ENCODE assay signal across 8 cellular contexts in genomic region chr19:57279418-57280164, GRCh38. TPM values are rescaled to one million over a fixed set of nuclear protein-coding genes. Genes with fewer than 3 reads are reported as not detected.
DNase-seq lines count a peak whose midpoint lies in the region; ATAC-seq, FAIRE-seq and TF ChIP-seq lines count a peak whose summit lies in the region.

No MANE protein-coding gene starts in this region.

- peaks cover 14% of the 10 kb centered on the region for H3K4me1 ChIP-seq in GM12878 (ENCODE audit: control insufficient read depth, insufficient read depth, low read length)

- H3K4me2 ChIP-seq in GM12878 (ENCODE audit: control insufficient read depth, insufficient read depth): peak overlapping the region; percentile 36

- no peaks in the 10 kb centered on the region for H3K9me3 ChIP-seq in GM12878 (replicated peaks; ENCODE audit: control insufficient read depth, insufficient read depth, low read length)

- peak overlapping the region; percentile 82 for H3K9ac ChIP-seq in GM12878 (ENCODE audit: control insufficient read depth, insufficient read depth, low read length)

- H4K20me1 ChIP-seq in GM12878 (ENCODE audit: control insufficient read depth, insufficient read depth): peaks cover 3% of the 10 kb centered on the region; the same call in 1 of the 2 replicates

- in situ Hi-C loops in GM12878 (cut with MboI): no loop called here

- TF ChIP-seq EP300 in GM12878 (IDR thresholded peaks at IDR 0.05; ENCODE audit: borderline replicate concordance in 1 of 2, control insufficient read depth in 1 of 2, low read depth in 2 of 2, low read length in 2 of 2): 0 out of 4 replicates have a peak, but pooled peaks of 1 of the 2 experiments have one; percentile 20

- no peaks in the 10 kb centered on the region for H3K27me3 ChIP-seq in GM12878 (replicated peaks in 1 of 2; ENCODE audit: control insufficient read depth in 2 of 2, insufficient read depth in 2 of 2, low read length in 1 of 2)

- peak; percentile 64 for DNase-seq in activated T-cell treated with anti-CD3 and anti-CD28 coated beads for 1 hour (ENCODE audit: low read depth)
- no peak for DNase-seq in activated T-cell treated with anti-CD3 and anti-CD28 coated beads, Interleukin-2, amount 50 U/mL, for 1 hour
- DNase-seq in NCI-H1694 (lab: John Stamatoyannopoulos, UW): peak; percentile 91
- peak; percentile 50 to 88 (median 70) for DNase-seq in T-helper 2 cell
- DNase-seq in GM12878 (ENCODE audit: low read depth, low spot score): peak; percentile 77
- DNase-seq in iPS DF 4.7 (ENCODE audit: extremely low read depth, low spot score): peak; percentile 80
- peak; percentile 92 for DNase-seq in sciatic nerve (ENCODE audit: low spot score)

- ATAC-seq in HG02885 (IDR thresholded peaks at IDR 0.05; ENCODE audit: poor library complexity, unreplicated experiment): peak; percentile 76
- peak; percentile 85 for ATAC-seq in GM12878
- peak; percentile 98 for ATAC-seq in sciatic nerve

- no peak for TF ChIP-seq POLR2A in GM12878 (IDR thresholded peaks at IDR 0.05; ENCODE audit: low read depth, low read length)

- CTCF ChIA-PET in GM12878 (lab: Yijun Ruan, JAX): interaction anchor here (0.7 kb wide), 1 partner anchor 71 kb away, joined by 3 read pairs; the partner anchor contains the start of gene ZNF304

- SMC1A ChIA-PET in GM12878 (lab: Charles Lee; ENCODE audit: uncharacterized antibody, unreplicated experiment): no interaction called here

- H2AFZ ChIP-seq in GM12878 (ENCODE audit: control insufficient read depth, low read depth, low read length): peak overlapping the region; percentile 33

- peak; percentile 23 to 77 (median 34); a peak in 4 of 6 replicates for TF ChIP-seq CTCF in GM12878 (IDR thresholded peaks at IDR 0.05 in 2 of 3, conservative IDR thresholded peaks at IDR 0.05 in 1 of 3; ENCODE audit: control insufficient read depth in 2 of 3, extremely low read depth in 1 of 3, insufficient read depth in 1 of 3, low read depth in 3 of 3, low read length in 3 of 3)

- peak overlapping the region; percentile 90 for H3K27ac ChIP-seq in GM12878 (ENCODE audit: control insufficient read depth, insufficient read depth)

- BruUV-seq in GM12878 (replicated peaks; lab: Mats Ljungman, UMichigan): TSS peak; percentile 83

- 1% methylated on average over 25 of the region's 25 CpGs for WGBS in GM12878 (ENCODE audit: insufficient coverage, insufficient replicate concordance, low lambda C conversion rate, missing lambda C conversion rate)

- FAIRE-seq in GM12878 (lab: Jason Lieb, UNC): peak; percentile 59

- H3K4me3 ChIP-seq in GM12878: peak overlapping the region; percentile 86

- TF ChIP-seq RAD21 in GM12878 (IDR thresholded peaks at IDR 0.05; ENCODE audit: insufficient read depth, low read depth, low read length): peak; percentile 55

- RAD21 ChIA-PET in GM12878 (lab: Charles Lee; ENCODE audit: unreplicated experiment): no interaction called here

- peaks cover 43% of the 10 kb centered on the region for H3K79me2 ChIP-seq in GM12878 (ENCODE audit: control insufficient read depth, insufficient read depth, low read length)

- H3K36me3 ChIP-seq in GM12878 (ENCODE audit: control insufficient read depth in 2 of 2, insufficient read depth in 2 of 2, low read length in 1 of 2): peaks cover 3 to 4% of the 10 kb centered on the region in 2 experiments; a peak in 2 of 4 replicates

- intact Hi-C loops in GM12878 (cut with micrococcal nuclease; ENCODE audit: unreplicated experiment): loop anchor here (1.0 kb wide), 3 partner anchors 39 to 88 kb away; partner anchors contain the start of genes TRAPPC2B, ZNF264, ZNF547 and ZNF805
- intact Hi-C loops in sciatic nerve (cut with DNase I): no loop called here

- POLR2A ChIA-PET in GM12878 (lab: Charles Lee): interaction anchor here (0.5 kb wide), 1 partner anchor 965 kb away, joined by 4 read pairs; the partner anchor contains the start of gene ZSCAN5A

RNA-seq across cellular contexts. Expression of gene ZNF460, which starts 0.7 kb away (rescaled TPM):
- total RNA-seq in GM12878 (2013; cell fraction: nucleolus; rRNA removed): 431 and 458 TPM in 2 replicates
- total RNA-seq in GM12878 (2014; rRNA removed) (34.4 and 37.5 TPM in 2 replicates), GM12878 (2014; rRNA removed; fragmentation: Illumina TruSeq; extraction: Trizol) (42.4 and 46.5 TPM in 2 replicates), GM12878 (2021) (41.7 and 43.0 TPM in 2 replicates), sciatic nerve (80.5 TPM)
- 3.1 TPM for polyA plus RNA-seq in GM12878 (2011; ENCODE audit: low read depth)
- polyA plus RNA-seq in GM12878 (2011; rRNA removed) (23.8 and 25.2 TPM in 2 replicates), GM12878 (2014; fragmentation: Illumina TruSeq; extraction: Trizol) (1.5 and 2.8 TPM in 2 replicates), GM12878 (2014; fragmentation: Nextera tagmentation; extraction: Ambion mirVana) (under 1 TPM; 0.15 to 0.58 TPM), GM12878 (2014; rRNA removed) (7.7 and 8.5 TPM in 2 replicates), GM12878 (2016; fragmentation: Nextera tagmentation; extraction: Ambion mirVana) (1 to 10 TPM; 8.0 to 8.9 TPM)
- 18.2 and 19.4 TPM in 2 replicates for polyA plus RNA-seq in GM12878 (2011; cell fraction: cytosol; rRNA removed)
- polyA plus RNA-seq in GM12878 (2011; cell fraction: nucleus; rRNA removed): 15.9 and 20.0 TPM in 2 replicates
- 3.0 TPM in 2 replicates for polyA plus RNA-seq in GM12878 (2012)
- polyA minus RNA-seq in GM12878 (2011; rRNA and poly(A)+ RNA removed): 238 and 280 TPM in 2 replicates
- polyA minus RNA-seq in GM12878 (2011; cell fraction: cytosol; rRNA and poly(A)+ RNA removed): 72.3 and 73.4 TPM in 2 replicates
- polyA minus RNA-seq in GM12878 (2011; cell fraction: nucleus; rRNA and poly(A)+ RNA removed): 77.2 and 85.8 TPM in 2 replicates

RNA-seq across cellular contexts. Expression of gene ZNF805, which starts 39.2 kb away (rescaled TPM):
- total RNA-seq in GM12878 (2013; cell fraction: nucleolus; rRNA removed): 33.7 and 33.9 TPM in 2 replicates
- total RNA-seq in GM12878 (2014; rRNA removed): 6.5 and 7.3 TPM in 2 replicates
- 8.9 and 9.4 TPM in 2 replicates for total RNA-seq in GM12878 (2014; rRNA removed; fragmentation: Illumina TruSeq; extraction: Trizol)
- 7.1 and 7.2 TPM in 2 replicates for total RNA-seq in GM12878 (2021)
- polyA plus RNA-seq in GM12878 (2011; ENCODE audit: low read depth): 2.7 TPM
- 5.0 and 5.3 TPM in 2 replicates for polyA plus RNA-seq in GM12878 (2011; rRNA removed)
- polyA plus RNA-seq in GM12878 (2011; cell fraction: cytosol; rRNA removed): 3.3 and 3.7 TPM in 2 replicates
- polyA plus RNA-seq in GM12878 (2011; cell fraction: nucleus; rRNA removed): 3.3 and 4.0 TPM in 2 replicates
- 2.4 and 3.0 TPM in 2 replicates for polyA plus RNA-seq in GM12878 (2012)
- 2.4 and 3.6 TPM in 2 replicates for polyA plus RNA-seq in GM12878 (2014; fragmentation: Illumina TruSeq; extraction: Trizol)
- under 1 TPM; 0.31 to 0.42 TPM for polyA plus RNA-seq in GM12878 (2014; fragmentation: Nextera tagmentation; extraction: Ambion mirVana)
- polyA plus RNA-seq in GM12878 (2014; rRNA removed): 2.1 and 2.8 TPM in 2 replicates
- 1 to 10 TPM; 1.5 to 1.8 TPM for polyA plus RNA-seq in GM12878 (2016; fragmentation: Nextera tagmentation; extraction: Ambion mirVana)
- polyA minus RNA-seq in GM12878 (2011; rRNA and poly(A)+ RNA removed): 23.8 and 29.5 TPM in 2 replicates
- polyA minus RNA-seq in GM12878 (2011; cell fraction: cytosol; rRNA and poly(A)+ RNA removed): 7.8 and 9.4 TPM in 2 replicates
- polyA minus RNA-seq in GM12878 (2011; cell fraction: nucleus; rRNA and poly(A)+ RNA removed): 5.9 and 9.9 TPM in 2 replicates
- total RNA-seq in sciatic nerve: 21.2 TPM

RNA-seq across cellular contexts. Expression of gene ZNF543, which starts 40.7 kb away (rescaled TPM):
- total RNA-seq in GM12878 (2013; cell fraction: nucleolus; rRNA removed): 20.8 and 22.8 TPM in 2 replicates
- total RNA-seq in GM12878 (2014; rRNA removed) (9.0 and 9.5 TPM in 2 replicates), GM12878 (2014; rRNA removed; fragmentation: Illumina TruSeq; extraction: Trizol) (8.5 and 8.6 TPM in 2 replicates), GM12878 (2021) (7.3 and 8.0 TPM in 2 replicates), sciatic nerve (7.0 TPM)
- polyA plus RNA-seq in GM12878 (2011; ENCODE audit: low read depth): 2.7 TPM
- polyA plus RNA-seq in GM12878 (2011; rRNA removed) (3.4 and 4.5 TPM in 2 replicates), GM12878 (2014; fragmentation: Illumina TruSeq; extraction: Trizol) (2.4 and 2.7 TPM in 2 replicates), GM12878 (2014; fragmentation: Nextera tagmentation; extraction: Ambion mirVana) (under 1 TPM; 0.53 to 0.74 TPM), GM12878 (2014; rRNA removed) (3.2 and 3.5 TPM in 2 replicates), GM12878 (2016; fragmentation: Nextera tagmentation; extraction: Ambion mirVana) (1 to 10 TPM; 3.7 to 4.3 TPM)
- 2.3 and 2.9 TPM in 2 replicates for polyA plus RNA-seq in GM12878 (2011; cell fraction: cytosol; rRNA removed)
- 2.8 TPM in 2 replicates for polyA plus RNA-seq in GM12878 (2011; cell fraction: nucleus; rRNA removed)
- polyA plus RNA-seq in GM12878 (2012): 2.7 and 3.0 TPM in 2 replicates
- 13.2 and 14.1 TPM in 2 replicates for polyA minus RNA-seq in GM12878 (2011; rRNA and poly(A)+ RNA removed)
- 5.6 TPM in 2 replicates for polyA minus RNA-seq in GM12878 (2011; cell fraction: cytosol; rRNA and poly(A)+ RNA removed)
- 5.6 and 7.7 TPM in 2 replicates for polyA minus RNA-seq in GM12878 (2011; cell fraction: nucleus; rRNA and poly(A)+ RNA removed)

RNA-seq across cellular contexts. Expression of gene AURKC, which starts 48.8 kb away (rescaled TPM):
- total RNA-seq in GM12878 (2013; cell fraction: nucleolus; rRNA removed): not detected in 2 replicates
- total RNA-seq in GM12878 (2014; rRNA removed): 0.79 and 0.87 TPM in 2 replicates
- 0.78 and 0.89 TPM in 2 replicates for total RNA-seq in GM12878 (2014; rRNA removed; fragmentation: Illumina TruSeq; extraction: Trizol)
- total RNA-seq in GM12878 (2021): 0.97 and 1.3 TPM in 2 replicates
- 0.63 TPM for polyA plus RNA-seq in GM12878 (2011; ENCODE audit: low read depth)
- 0.58 and 0.68 TPM in 2 replicates for polyA plus RNA-seq in GM12878 (2011; rRNA removed)
- polyA plus RNA-seq in GM12878 (2011; cell fraction: cytosol; rRNA removed): 0.58 and 0.69 TPM in 2 replicates
- polyA plus RNA-seq in GM12878 (2011; cell fraction: nucleus; rRNA removed): 0.67 and 0.91 TPM in 2 replicates
- polyA plus RNA-seq in GM12878 (2012): 1.4 and 1.6 TPM in 2 replicates
- 0.73 and 1.8 TPM in 2 replicates for polyA plus RNA-seq in GM12878 (2014; fragmentation: Illumina TruSeq; extraction: Trizol)
- 1 to 10 TPM in 1 of 2 experiments, under 1 TPM in 1; 0.32 to 1.2 TPM for polyA plus RNA-seq in GM12878 (2014; fragmentation: Nextera tagmentation; extraction: Ambion mirVana)
- 1.1 and 1.6 TPM in 2 replicates for polyA plus RNA-seq in GM12878 (2014; rRNA removed)
- polyA plus RNA-seq in GM12878 (2016; fragmentation: Nextera tagmentation; extraction: Ambion mirVana): under 1 TPM in 1 of 2 experiments, not detected in 1; 0.24 TPM
- polyA minus RNA-seq in GM12878 (2011; rRNA and poly(A)+ RNA removed): 0.98 TPM in 1 of 2 replicates, not detected in the other
- polyA minus RNA-seq in GM12878 (2011; cell fraction: cytosol; rRNA and poly(A)+ RNA removed): not detected in 2 replicates
- 0.86 TPM in 1 of 2 replicates, not detected in the other for polyA minus RNA-seq in GM12878 (2011; cell fraction: nucleus; rRNA and poly(A)+ RNA removed)
- total RNA-seq in sciatic nerve: 2.5 TPM
